16 cellular contexts compared by ENCODE assay signal in genomic region chr13:33806470-33807248, GRCh38.
"Had no signal": no experiment of that assay in that cellular context is flagged by ENCODE, and none has a peak within 500 bp of the region (broad histone marks: within the 10 kb centered on the region; RNA-seq: fewer than 3 reads in every experiment).

No MANE protein-coding gene starts in this region.

- H3K36me3 Mint-ChIP-seq: activated naive CD4-positive, alpha-beta T cell treated with anti-CD3 and anti-CD28 coated beads, Interleukin-2, amount 10 ng/mL, durations not matched to agents 7 days and 5 days had no signal

- H3K4me3 Mint-ChIP-seq: activated B cell treated with CpG ODN at 0.5 μM for 24 hours; activated CD4-positive, alpha-beta T cell treated with anti-CD3 and anti-CD28 coated beads, Interleukin-2, amount 10 ng/mL, durations not matched to agents 7 days and 5 days; activated naive CD4-positive, alpha-beta T cell treated with anti-CD3 and anti-CD28 coated beads, Interleukin-2, amount 10 ng/mL, durations not matched to agents 7 days and 5 days had no signal

- H3K36me3 ChIP-seq: gastrocnemius medialis, left ventricle myocardium inferior, neutrophil, tibial artery, uterus had no signal

- H3K4me1 Mint-ChIP-seq: activated B cell treated with CpG ODN at 0.5 μM for 24 hours; activated CD4-positive, alpha-beta T cell treated with anti-CD3 and anti-CD28 coated beads, Interleukin-2, amount 10 ng/mL, durations not matched to agents 7 days and 5 days; activated naive CD4-positive, alpha-beta T cell treated with anti-CD3 and anti-CD28 coated beads, Interleukin-2, amount 10 ng/mL, durations not matched to agents 7 days and 5 days had no signal

- H3K27ac Mint-ChIP-seq: activated B cell treated with CpG ODN at 0.5 μM for 24 hours; activated CD4-positive, alpha-beta T cell treated with anti-CD3 and anti-CD28 coated beads, Interleukin-2, amount 10 ng/mL, durations not matched to agents 7 days and 5 days; activated naive CD4-positive, alpha-beta T cell treated with anti-CD3 and anti-CD28 coated beads, Interleukin-2, amount 10 ng/mL, durations not matched to agents 7 days and 5 days; activated T-helper 2 cell treated with anti-CD3 and anti-CD28 coated beads, Interferon-gamma antibody, Interleukin-2, Interleukin-4, amounts not matched to agents 10 μg/mL and 5 μg/mL and 100 μg/mL, durations not matched to agents 14 hours and 24 hours and 36 hours had no signal

- H3K9me3 Mint-ChIP-seq: activated B cell treated with CpG ODN at 0.5 μM for 24 hours; activated CD4-positive, alpha-beta T cell treated with anti-CD3 and anti-CD28 coated beads, Interleukin-2, amount 10 ng/mL, durations not matched to agents 7 days and 5 days; activated naive CD4-positive, alpha-beta T cell treated with anti-CD3 and anti-CD28 coated beads, Interleukin-2, amount 10 ng/mL, durations not matched to agents 7 days and 5 days; activated T-helper 2 cell treated with anti-CD3 and anti-CD28 coated beads, Interferon-gamma antibody, Interleukin-2, Interleukin-4, amounts not matched to agents 10 μg/mL and 5 μg/mL and 100 μg/mL, durations not matched to agents 14 hours and 24 hours and 36 hours had no signal

- H3K27ac ChIP-seq: epithelial cell of prostate, gastrocnemius medialis, left ventricle myocardium inferior, neutrophil, tibial artery, uterus had no signal

- H3K4me3 ChIP-seq: gastrocnemius medialis, left ventricle myocardium inferior, tibial artery, uterus had no signal

- DNase-seq: activated B cell treated with CpG ODN at 0.5 μM for 24 hours; activated CD4-positive, alpha-beta T cell treated with anti-CD3 and anti-CD28 coated beads, Interleukin-2, amount 10 ng/mL, durations not matched to agents 7 days and 5 days; activated CD8-positive, alpha-beta memory T cell treated with anti-CD3 and anti-CD28 coated beads for 24 hours; activated naive CD4-positive, alpha-beta T cell treated with anti-CD3 and anti-CD28 coated beads, Interleukin-2, amount 10 ng/mL, durations not matched to agents 7 days and 5 days; caudate nucleus; effector memory CD4-positive, alpha-beta T cell; gastrocnemius medialis; left ventricle myocardium inferior; right cardiac atrium; small intestine; tibial artery; uterus had no signal

- FAIRE-seq: keratinocyte, small intestine had no signal

- H3K27me3 ChIP-seq: gastrocnemius medialis, tibial artery, uterus had no signal

- H3K9me3 ChIP-seq: gastrocnemius medialis, left ventricle myocardium inferior, neutrophil, tibial artery, uterus had no signal

- H3K4me1 ChIP-seq: gastrocnemius medialis, left ventricle myocardium inferior, tibial artery, uterus had no signal

- ATAC-seq: gastrocnemius medialis, right cardiac atrium had no signal
